In the genomic region with DNA sequence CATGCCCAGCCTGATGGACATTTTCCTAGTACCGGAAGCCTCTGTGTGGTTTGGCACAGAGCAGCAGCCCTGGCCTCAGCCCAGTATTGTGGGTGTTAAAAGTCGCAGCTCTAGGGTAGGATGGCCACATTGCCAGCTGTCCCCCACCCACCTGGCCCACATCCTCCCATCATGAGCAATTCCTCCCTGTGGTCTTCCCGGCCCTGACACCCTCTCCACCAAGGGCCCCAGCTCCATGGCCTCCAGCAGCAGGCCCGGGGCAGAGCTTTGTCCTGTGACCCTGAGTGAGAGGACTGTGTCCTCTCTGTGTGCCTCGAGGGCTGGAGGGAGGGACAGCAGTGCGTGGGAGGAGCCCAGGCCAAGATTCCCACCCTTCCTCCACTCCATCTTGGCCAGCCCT, we compare ENCODE assay signal across 23 cellular contexts.
DNase-seq lines count a peak whose midpoint lies in the region; ATAC-seq and TF ChIP-seq lines count a peak whose summit lies in the region.
"Had no signal": no experiment of that assay in that cellular context is flagged by ENCODE, and none has a peak within 500 bp of the region (broad histone marks: within the 10 kb centered on the region; RNA-seq: fewer than 3 reads in every experiment).

No MANE protein-coding gene starts in this region.

- H3K27ac ChIP-seq in right cardiac atrium (ENCODE audit: low read length) (no peak overlapping the region), SJCRH30 (no peak overlapping the region), right lobe of liver (peak overlapping the region in 2 of 3 donors; percentile 72 to 92)
- H3K27ac ChIP-seq in CD4-positive, alpha-beta memory T cell (ENCODE audit: low read depth, low read length), result no peak overlapping the region
- H3K27ac ChIP-seq: coronary artery, foreskin keratinocyte, RWPE1, transverse colon had no signal

- no peak for TF ChIP-seq CTCF in right lobe of liver (IDR thresholded peaks at IDR 0.05)

- H3K36me3 ChIP-seq in SJCRH30 (no peaks in the 10 kb centered on the region), right lobe of liver (no peaks in the 10 kb centered on the region)
- no peaks in the 10 kb centered on the region for H3K36me3 ChIP-seq in CD4-positive, alpha-beta memory T cell (ENCODE audit: insufficient read depth, low read length)
- H3K36me3 ChIP-seq: transverse colon had no signal

- H3K27me3 ChIP-seq in right cardiac atrium (ENCODE audit: control insufficient read depth, insufficient read depth) (no peaks in the 10 kb centered on the region), SJCRH30 (no peaks in the 10 kb centered on the region), right lobe of liver (no peaks in the 10 kb centered on the region)
- H3K27me3 ChIP-seq in CD4-positive, alpha-beta memory T cell (ENCODE audit: insufficient read depth, low read length), result no peaks in the 10 kb centered on the region
- H3K27me3 ChIP-seq: transverse colon had no signal

- no peaks in the 10 kb centered on the region for H3K36me3 Mint-ChIP-seq in CD4-positive, alpha-beta memory T cell

- no peaks in the 10 kb centered on the region for H3K9me3 Mint-ChIP-seq in CD4-positive, alpha-beta memory T cell
- H3K9me3 Mint-ChIP-seq: activated T-cell treated with anti-CD3 and anti-CD28 coated beads, Interleukin-2, amount 50 U/mL, for 24 hours had no signal

- 23% methylated on average over 6 of the region's 6 CpGs for WGBS in right cardiac atrium
- WGBS in right lobe of liver (ENCODE audit: insufficient coverage, low coverage, low lambda C conversion rate, missing lambda C conversion rate), result 10% methylated on average over 2 of the region's 6 CpGs

- no peaks in the 10 kb centered on the region for H3K9me3 ChIP-seq in right cardiac atrium (ENCODE audit: control insufficient read depth, low read length)
- no peaks in the 10 kb centered on the region for H3K9me3 ChIP-seq in SJCRH30 (replicated peaks)
- no peaks in the 10 kb centered on the region for H3K9me3 ChIP-seq in right lobe of liver
- H3K9me3 ChIP-seq in CD4-positive, alpha-beta memory T cell (ENCODE audit: control insufficient read depth in 1 of 2, low read length in 2 of 2), result no peaks in the 10 kb centered on the region
- H3K9me3 ChIP-seq: transverse colon had no signal

- peaks cover 5 to 10% of the 10 kb centered on the region in 2 donors for H3K27me3 Mint-ChIP-seq in CD4-positive, alpha-beta memory T cell

- H3K4me3 ChIP-seq in right cardiac atrium (ENCODE audit: low read length) (no peak overlapping the region), SJCRH30 (no peak overlapping the region), right lobe of liver (no peak overlapping the region)
- no peak overlapping the region for H3K4me3 ChIP-seq in CD4-positive, alpha-beta memory T cell (ENCODE audit: low read length in 2 of 2)
- H3K4me3 ChIP-seq: coronary artery, GM12878, transverse colon had no signal

- TF ChIP-seq POLR2A in right lobe of liver (IDR thresholded peaks at IDR 0.05), result no peak

- ATAC-seq in right cardiac atrium (peak; percentile 27 to 51), left ventricle myocardium superior (no peak), right lobe of liver (peak; percentile 35 to 55 (median 46))
- ATAC-seq: esophagus mucosa, foreskin keratinocyte, GM12878, left colon, sciatic nerve, SK-N-SH treated with all-trans-retinoic acid at 6 μM for 48 hours had no signal

- DNase-seq in right cardiac atrium, result peak in 1 of 3 donors; percentile 41
- no peak for DNase-seq in left ventricle myocardium superior
- DNase-seq in SJCRH30, result peak; percentile 61 to 63
- peak; percentile 58 to 80 (median 73) for DNase-seq in right lobe of liver
- no peak for DNase-seq in medulla oblongata (ENCODE audit: extremely low spot score)
- no peak for DNase-seq in SIG-M5 treated with dmso at 0.1 percent for 504 hours (lab: John Stamatoyannopoulos, UW; ENCODE audit: unreplicated experiment)
- DNase-seq in CD4-positive, alpha-beta memory T cell, result no peak
- no peak for DNase-seq in middle frontal gyrus (ENCODE audit: extremely low spot score, low spot score)
- DNase-seq: activated CD4-positive, alpha-beta T cell treated with anti-CD3 and anti-CD28 coated beads for 48 hours; activated T-cell treated with anti-CD3 and anti-CD28 coated beads, Interleukin-2, amount 50 U/mL, for 24 hours; foreskin keratinocyte; left colon; NCI-H524; posterior cingulate gyrus; stimulated activated CD4-positive, alpha-beta T cell treated with anti-CD3 and anti-CD28 coated beads, Interleukin-15, amount 100 ng/mL, for 24 hours; T-helper 2 cell; transverse colon had no signal

- no peak overlapping the region for H3K27ac Mint-ChIP-seq in CD4-positive, alpha-beta memory T cell
- H3K27ac Mint-ChIP-seq: activated T-cell treated with anti-CD3 and anti-CD28 coated beads, Interleukin-2, amount 50 U/mL, for 24 hours had no signal

- H3K4me1 ChIP-seq in right cardiac atrium (ENCODE audit: control insufficient read depth, insufficient read depth, low read length) (peaks cover 3% of the 10 kb centered on the region), SJCRH30 (peaks cover 12% of the 10 kb centered on the region), right lobe of liver (peaks cover 0 to 32% (median 15%) of the 10 kb centered on the region in 4 donors)
- no peaks in the 10 kb centered on the region for H3K4me1 ChIP-seq in CD4-positive, alpha-beta memory T cell (ENCODE audit: insufficient read depth, low read length)
- H3K4me1 ChIP-seq: foreskin keratinocyte, transverse colon had no signal

- POLR2A ChIA-PET in CD4-positive, alpha-beta memory T cell (lab: Charles Lee; ENCODE audit: partially characterized antibody), result no interaction called here

- H3K4me3 Mint-ChIP-seq in CD4-positive, alpha-beta memory T cell, result no peak overlapping the region
- H3K4me3 Mint-ChIP-seq: activated T-cell treated with anti-CD3 and anti-CD28 coated beads, Interleukin-2, amount 50 U/mL, for 24 hours had no signal

- H3K4me1 Mint-ChIP-seq in CD4-positive, alpha-beta memory T cell, result peaks cover 0 to 1% (median 0%) of the 10 kb centered on the region in 4 donors

- CTCF ChIA-PET in CD4-positive, alpha-beta memory T cell (lab: Charles Lee; ENCODE audit: partially characterized antibody), result interaction anchor here (0.9 to 1.0 kb wide), 2 partner anchors 10 to 11 kb away, joined by 3 to 4 read pairs; no protein-coding TSS in a partner anchor

- intact Hi-C loops in right cardiac atrium (cut with DNase I), result loop anchor here (5.0 to 10.0 kb wide), 2 partner anchors 171 to 173 kb away; partner anchors contain the start of gene COL26A1 (in 4 of the 4)
- intact Hi-C loops in left ventricle myocardium superior (cut with micrococcal nuclease), result no loop called here
- intact Hi-C loops in right lobe of liver (cut with DNase I), result no loop called here
- intact Hi-C loops in CD4-positive, alpha-beta memory T cell (cut with micrococcal nuclease), result no loop called here

Comparison
In these comparisons a context has a peak if more than half of its experiments do, and no peak if none do; other contexts are left out.
1. intact Hi-C loops: an anchor here in right cardiac atrium (5.0 to 10.0 kb wide); none called in left ventricle myocardium superior, right lobe of liver and CD4-positive, alpha-beta memory T cell.
2. DNase-seq: peak in SJCRH30 (2 of 2) and right lobe of liver (3 of 3); none in left ventricle myocardium superior (single experiment), medulla oblongata (single experiment), SIG-M5 treated with dmso at 0.1 percent for 504 hours (single experiment), CD4-positive, alpha-beta memory T cell (0 of 5) and middle frontal gyrus (single experiment).
3. H3K27ac ChIP-seq: peak in right lobe of liver (2 of 3); none in right cardiac atrium (single experiment), SJCRH30 (single experiment) and CD4-positive, alpha-beta memory T cell (single experiment).